ENCODE assay signal across 15 cellular contexts in the genomic region with DNA sequence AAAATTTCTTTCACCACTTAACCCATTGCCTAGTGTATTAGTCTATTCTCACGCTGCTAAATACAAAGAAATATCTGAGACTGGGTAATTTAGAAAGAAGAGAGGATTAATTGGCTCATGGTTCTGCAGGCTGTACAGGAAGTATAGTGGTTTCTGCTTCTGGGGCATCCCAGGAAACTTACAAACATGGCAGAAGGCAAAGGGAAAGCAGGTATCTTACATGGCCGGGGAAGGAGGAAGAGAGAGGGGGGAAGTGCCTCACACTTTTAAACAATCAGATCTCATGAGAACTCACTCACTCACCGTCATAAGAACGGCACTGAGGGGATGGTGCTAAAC.
"Had no signal": no experiment of that assay in that cellular context is flagged by ENCODE, and none has a peak within 500 bp of the region (broad histone marks: within the 10 kb centered on the region; RNA-seq: fewer than 3 reads in every experiment).

No MANE protein-coding gene starts in this region.

- H3K36me3 ChIP-seq: tibial artery, vagina had no signal

- H3K9ac ChIP-seq: parathyroid adenoma had no signal

- H3K27me3 Mint-ChIP-seq: activated naive CD8-positive, alpha-beta T cell treated with anti-CD3 and anti-CD28 coated beads, Interleukin-2, amount 10 ng/mL, durations not matched to agents 7 days and 5 days; naive thymus-derived CD8-positive, alpha-beta T cell had no signal

- H3K27ac Mint-ChIP-seq: activated naive CD8-positive, alpha-beta T cell treated with anti-CD3 and anti-CD28 coated beads, Interleukin-2, amount 10 ng/mL, durations not matched to agents 7 days and 5 days; activated T-helper 1 cell treated with anti-CD3 and anti-CD28 coated beads, Interleukin-12 subunit alpha, Interleukin-12 subunit beta, Interleukin-2, Interleukin-4 antibody, amounts not matched to agents 30 ng/mL and 10 ng/mL and 1 ng/mL, durations not matched to agents 14 hours and 24 hours and 36 hours; endodermal cell; naive thymus-derived CD8-positive, alpha-beta T cell had no signal

- H3K9me3 ChIP-seq: mucosa of descending colon, tibial artery, vagina had no signal

- H3K79me2 ChIP-seq: parathyroid adenoma had no signal

- H3K4me3 ChIP-seq: dorsolateral prefrontal cortex, mucosa of descending colon, tibial artery, vagina had no signal

- H2AFZ ChIP-seq: parathyroid adenoma had no signal

- H3K27me3 ChIP-seq: dorsolateral prefrontal cortex, tibial artery, vagina had no signal

- H3K4me1 ChIP-seq: parathyroid adenoma, tibial artery, vagina had no signal

- H3K27ac ChIP-seq: dorsolateral prefrontal cortex, parathyroid adenoma, tibial artery, vagina had no signal

- H3K4me1 Mint-ChIP-seq: activated naive CD8-positive, alpha-beta T cell treated with anti-CD3 and anti-CD28 coated beads, Interleukin-2, amount 10 ng/mL, durations not matched to agents 7 days and 5 days; endodermal cell; naive thymus-derived CD8-positive, alpha-beta T cell had no signal

- H3K4me3 Mint-ChIP-seq: activated naive CD8-positive, alpha-beta T cell treated with anti-CD3 and anti-CD28 coated beads, Interleukin-2, amount 10 ng/mL, durations not matched to agents 7 days and 5 days; activated T-helper 1 cell treated with anti-CD3 and anti-CD28 coated beads, Interleukin-12 subunit alpha, Interleukin-12 subunit beta, Interleukin-2, Interleukin-4 antibody, amounts not matched to agents 30 ng/mL and 10 ng/mL and 1 ng/mL, durations not matched to agents 14 hours and 24 hours and 36 hours; endodermal cell; naive thymus-derived CD8-positive, alpha-beta T cell had no signal

- H3K36me3 Mint-ChIP-seq: activated naive CD8-positive, alpha-beta T cell treated with anti-CD3 and anti-CD28 coated beads, Interleukin-2, amount 10 ng/mL, durations not matched to agents 7 days and 5 days; naive thymus-derived CD8-positive, alpha-beta T cell had no signal

- H3K9me3 Mint-ChIP-seq: endodermal cell had no signal

- FAIRE-seq: bronchial epithelial cell, islet of Langerhans had no signal

- DNase-seq: activated CD4-positive, alpha-beta T cell treated with anti-CD3 and anti-CD28 coated beads, Interleukin-2, amount 50 U/mL, for 1 hour; activated naive CD8-positive, alpha-beta T cell treated with anti-CD3 and anti-CD28 coated beads, Interleukin-2, amount 10 ng/mL, durations not matched to agents 7 days and 5 days; dorsolateral prefrontal cortex; endodermal cell; erythroblast; mucosa of descending colon; naive thymus-derived CD8-positive, alpha-beta T cell; stimulated activated CD4-positive, alpha-beta T cell treated with anti-CD3 and anti-CD28 coated beads, Interleukin-2, amount 100 ng/mL, for 48 hours; stimulated activated naive CD4-positive, alpha-beta T cell; tibial artery had no signal
